ENCODE assay signal across 21 cellular contexts in genomic region chr10:91552260-91552659, GRCh38.
DNase-seq lines count a peak whose midpoint lies in the region; ATAC-seq, FAIRE-seq and TF ChIP-seq lines count a peak whose summit lies in the region.
"Had no signal": no experiment of that assay in that cellular context is flagged by ENCODE, and none has a peak within 500 bp of the region (broad histone marks: within the 10 kb centered on the region; RNA-seq: fewer than 3 reads in every experiment).

No MANE protein-coding gene starts in this region.

- no peaks in the 10 kb centered on the region for H3K9me3 Mint-ChIP-seq in nephron
- H3K9me3 Mint-ChIP-seq: activated T-cell treated with anti-CD3 and anti-CD28 coated beads, Interleukin-2, amount 50 U/mL, for 4 hours; CD8-positive, alpha-beta memory T cell; central memory CD8-positive, alpha-beta T cell; memory B cell; naive B cell; stimulated activated effector memory CD8-positive, alpha-beta T cell treated with anti-CD3 and anti-CD28 coated beads, Interleukin-12 subunit alpha, Interleukin-12 subunit beta, amount 100 ng/mL, for 72 hours had no signal

- H3K27ac ChIP-seq in K562 (ENCODE audit: extremely low read depth, low read depth, low read length) (no peak overlapping the region), left ventricle myocardium inferior (replicated peaks) (peak overlapping the region; percentile 56), aorta (ENCODE audit: low read depth in 1 of 2, low read length in 2 of 2) (no peak overlapping the region), esophagus squamous epithelium (no peak overlapping the region)
- H3K27ac ChIP-seq: parathyroid adenoma had no signal

- H4K20me1 ChIP-seq in K562 (replicated peaks; ENCODE audit: control insufficient read depth, insufficient read depth, low read length) = no peaks in the 10 kb centered on the region

- peak overlapping the region; percentile 11 to 91 (median 86) for H3K27ac Mint-ChIP-seq in nephron
- H3K27ac Mint-ChIP-seq: memory B cell; naive B cell; stimulated activated effector memory CD8-positive, alpha-beta T cell treated with anti-CD3 and anti-CD28 coated beads, Interleukin-12 subunit alpha, Interleukin-12 subunit beta, amount 100 ng/mL, for 72 hours had no signal

- DNase-seq in K562 (ENCODE audit: extremely low read depth in 1 of 4, low spot score in 3 of 4) (no peak), left ventricle myocardium inferior (no peak), aorta (no peak), NCI-H2081 treated with DMSO at 0.1 percent for 48 hours (lab: John Stamatoyannopoulos, UW) (no peak), SKM-1 treated with dmso at 0.1 percent for 144 hours (lab: John Stamatoyannopoulos, UW; ENCODE audit: unreplicated experiment) (no peak), esophagus squamous epithelium (lab: John Stamatoyannopoulos, UW) (no peak)
- DNase-seq: activated CD4-positive, CD25-positive, alpha-beta regulatory T cell treated with anti-CD3 and anti-CD28 coated beads, Interleukin-2, amount 50 U/mL, for 72 hours; activated naive CD4-positive, alpha-beta T cell treated with Interleukin-2 at 50 U/mL for 16 hours; activated T-cell treated with anti-CD3 and anti-CD28 coated beads, Interleukin-2, amount 50 U/mL, for 4 hours; AML-193; CD8-positive, alpha-beta memory T cell; naive B cell; NCI-H187; stimulated activated CD4-positive, alpha-beta T cell treated with anti-CD3 and anti-CD28 coated beads, Interleukin-2, amount 100 ng/mL, for 24 hours had no signal

- H3K36me3 Mint-ChIP-seq in nephron (ENCODE audit: low read depth) = no peaks in the 10 kb centered on the region
- H3K36me3 Mint-ChIP-seq: CD8-positive, alpha-beta memory T cell; memory B cell; naive B cell; stimulated activated effector memory CD8-positive, alpha-beta T cell treated with anti-CD3 and anti-CD28 coated beads, Interleukin-12 subunit alpha, Interleukin-12 subunit beta, amount 100 ng/mL, for 72 hours had no signal

- TF ChIP-seq RAD21 in K562 (CRISPR knock-in tag; conservative IDR thresholded peaks at IDR 0.05 in 1 of 2, IDR thresholded peaks at IDR 0.05 in 1 of 2) = no peak

- H3K9me3 ChIP-seq in K562 (replicated peaks; ENCODE audit: control insufficient read depth, insufficient read depth, low read depth, low read length) = no peaks in the 10 kb centered on the region
- H3K9me3 ChIP-seq in left ventricle myocardium inferior (replicated peaks) = no peaks in the 10 kb centered on the region
- no peaks in the 10 kb centered on the region for H3K9me3 ChIP-seq in aorta (ENCODE audit: control insufficient read depth, low read length)
- no peaks in the 10 kb centered on the region for H3K9me3 ChIP-seq in esophagus squamous epithelium
- H3K9me3 ChIP-seq: testis had no signal

- no TSS peak for BruUV-seq in K562 (replicated peaks; lab: Mats Ljungman, UMichigan)

- H3K4me2 ChIP-seq in K562 (ENCODE audit: insufficient read depth, low read length) = no peak overlapping the region

- H3K27me3 Mint-ChIP-seq in nephron (ENCODE audit: low read depth) = no peaks in the 10 kb centered on the region

- 57% methylated on average over 2 of the region's 3 CpGs for WGBS in K562 (ENCODE audit: insufficient coverage, low coverage, missing lambda C conversion rate)
- 81 to 88% methylated on average over 3 of the region's 3 CpGs for WGBS in aorta, 2 donors
- 61 to 72% methylated on average over 2 to 3 of the region's 3 CpGs for WGBS in esophagus squamous epithelium, 2 donors

- no peak for FAIRE-seq in K562 (lab: Jason Lieb, UNC)
- FAIRE-seq: H54 had no signal

- H3K9ac ChIP-seq in K562 (ENCODE audit: insufficient read depth in 1 of 2, low read depth in 2 of 2, low read length in 2 of 2) = no peak overlapping the region
- H3K9ac ChIP-seq: parathyroid adenoma had no signal

- intact Hi-C loops in K562 (cut with micrococcal nuclease) (loop anchor here (1.0 to 5.0 kb wide), 6 partner anchors 35 to 195 kb away; no protein-coding TSS in a partner anchor), left ventricle myocardium inferior (cut with micrococcal nuclease) (loop anchor here (5.0 to 10.0 kb wide), 2 partner anchors 57 to 80 kb away; partner anchors contain the start of gene PPP1R3C), aorta (cut with DNase I) (loop anchor here (2.0 to 10.0 kb wide), 5 partner anchors 57 to 167 kb away; no protein-coding TSS in a partner anchor), esophagus squamous epithelium (cut with DNase I) (loop anchor here (10.0 kb wide), 1 partner anchor 83 kb away; the partner anchor contains the start of gene PPP1R3C)

- POLR2A ChIA-PET in K562 (lab: Yijun Ruan, JAX) = no interaction called here

- ATAC-seq in K562 = peak; percentile 8; the same call in 2 of the 3 replicates
- ATAC-seq in aorta (ENCODE audit: low FRiP score) = peak; percentile 23
- ATAC-seq: activated T-cell treated with anti-CD3 and anti-CD28 coated beads, Interleukin-2, amount 50 U/mL, for 4 hours had no signal

- H3K4me1 Mint-ChIP-seq in nephron = peaks cover 36% of the 10 kb centered on the region
- H3K4me1 Mint-ChIP-seq: CD8-positive, alpha-beta memory T cell; central memory CD8-positive, alpha-beta T cell; memory B cell; naive B cell; stimulated activated effector memory CD8-positive, alpha-beta T cell treated with anti-CD3 and anti-CD28 coated beads, Interleukin-12 subunit alpha, Interleukin-12 subunit beta, amount 100 ng/mL, for 72 hours had no signal

- in situ Hi-C loops in K562 (cut with MboI) = loop anchor here (5.0 kb wide), 1 partner anchor 140 kb away; no protein-coding TSS in a partner anchor

- no peaks in the 10 kb centered on the region for H3K9me1 ChIP-seq in K562 (ENCODE audit: control insufficient read depth, insufficient read depth, low read length)

- no peak overlapping the region for H3K4me3 Mint-ChIP-seq in nephron
- H3K4me3 Mint-ChIP-seq: activated T-cell treated with anti-CD3 and anti-CD28 coated beads, Interleukin-2, amount 50 U/mL, for 4 hours; CD8-positive, alpha-beta memory T cell; central memory CD8-positive, alpha-beta T cell; memory B cell; naive B cell; stimulated activated effector memory CD8-positive, alpha-beta T cell treated with anti-CD3 and anti-CD28 coated beads, Interleukin-12 subunit alpha, Interleukin-12 subunit beta, amount 100 ng/mL, for 72 hours had no signal

- H3K4me3 ChIP-seq in K562 (no peak overlapping the region), left ventricle myocardium inferior (peak overlapping the region; percentile 42), aorta (ENCODE audit: low read length in 2 of 2) (no peak overlapping the region), esophagus squamous epithelium (no peak overlapping the region)
- H3K4me3 ChIP-seq: testis had no signal

- H3K27me3 ChIP-seq in K562 (ENCODE audit: control insufficient read depth in 2 of 2, insufficient read depth in 2 of 2, low read length in 2 of 2) = no peaks in the 10 kb centered on the region
- H3K27me3 ChIP-seq in left ventricle myocardium inferior (ENCODE audit: low read depth) = no peaks in the 10 kb centered on the region
- H3K27me3 ChIP-seq in aorta (ENCODE audit: control insufficient read depth in 1 of 2, insufficient read depth in 2 of 2, low read length in 1 of 2) = no peaks in the 10 kb centered on the region
- H3K27me3 ChIP-seq in esophagus squamous epithelium = no peaks in the 10 kb centered on the region
- H3K27me3 ChIP-seq: testis had no signal

- H3K79me2 ChIP-seq in K562 (ENCODE audit: control insufficient read depth, insufficient read depth, low read length) = no peaks in the 10 kb centered on the region
- H3K79me2 ChIP-seq: parathyroid adenoma had no signal

- TF ChIP-seq CTCF in K562 (IDR thresholded peaks at IDR 0.05 in 2 of 3, conservative IDR thresholded peaks at IDR 0.05 in 1 of 3; ENCODE audit: insufficient read depth in 2 of 3, low read depth in 1 of 3, low read length in 3 of 3) = no peak
- no peak for TF ChIP-seq CTCF in left ventricle myocardium inferior (IDR thresholded peaks at IDR 0.05; ENCODE audit: borderline replicate concordance)
- no peak for TF ChIP-seq CTCF in nephron (IDR thresholded peaks at IDR 0.05; ENCODE audit: unreplicated experiment in 3 of 3)
- no peak for TF ChIP-seq CTCF in esophagus squamous epithelium (IDR thresholded peaks at IDR 0.05)

- peak overlapping the region; percentile 67; the same call in 1 of the 2 replicates for H2AFZ ChIP-seq in K562 (ENCODE audit: low read depth, low read length)
- H2AFZ ChIP-seq: parathyroid adenoma had no signal

- H3K36me3 ChIP-seq in K562 (ENCODE audit: control insufficient read depth, insufficient read depth, low read length) (no peaks in the 10 kb centered on the region), left ventricle myocardium inferior (no peaks in the 10 kb centered on the region), aorta (ENCODE audit: control insufficient read depth in 1 of 2, insufficient read depth in 2 of 2, low read length in 1 of 2) (no peaks in the 10 kb centered on the region), esophagus squamous epithelium (no peaks in the 10 kb centered on the region)

- CTCF ChIA-PET in K562 (lab: Yijun Ruan, JAX; ENCODE audit: low intra/inter-chr PET ratio) = interaction anchor here (1.2 to 3.0 kb wide), 6 partner anchors 37 to 162 kb away, joined by 3 to 21 read pairs (median 4); no protein-coding TSS in a partner anchor

- no peaks in the 10 kb centered on the region; a peak in 2 of 5 replicates for H3K4me1 ChIP-seq in K562 (replicated peaks in 1 of 2; ENCODE audit: control insufficient read depth in 2 of 2, insufficient read depth in 2 of 2, low read length in 2 of 2)
- peaks cover 33% of the 10 kb centered on the region for H3K4me1 ChIP-seq in left ventricle myocardium inferior
- H3K4me1 ChIP-seq in aorta (ENCODE audit: control insufficient read depth in 1 of 2, insufficient read depth in 2 of 2, low read length in 2 of 2) = no peaks in the 10 kb centered on the region
- H3K4me1 ChIP-seq in esophagus squamous epithelium = peaks cover 6 to 55% (median 17%) of the 10 kb centered on the region in 3 donors
- H3K4me1 ChIP-seq: parathyroid adenoma, testis had no signal

- TF ChIP-seq EP300 in K562 (IDR thresholded peaks at IDR 0.05; ENCODE audit: low read length) = no peak

- TF ChIP-seq POLR2A in K562 (conservative IDR thresholded peaks at IDR 0.05) (no peak), esophagus squamous epithelium (IDR thresholded peaks at IDR 0.05) (no peak)

TF ChIP-seq in K562, 482 proteins besides CTCF, POLR2A, EP300 and RAD21 (continues in another document):
- TF ChIP-seq TGIF2 (CRISPR knock-in tag; IDR thresholded peaks at IDR 0.05) (no peak), PHB2 (IDR thresholded peaks at IDR 0.05; ENCODE audit: low read depth) (no peak), FOSL1 (tag; conservative IDR thresholded peaks at IDR 0.05) (no peak), TCFL5 (CRISPR knock-in tag; conservative IDR thresholded peaks at IDR 0.05) (no peak), SLC30A9 (CRISPR knock-in tag; IDR thresholded peaks at IDR 0.05) (no peak)
